In genomic region chr20:33578510-33578909, GRCh38 we compare ENCODE assay signal across 22 cellular contexts.
DNase-seq lines count a peak whose midpoint lies in the region; ATAC-seq, FAIRE-seq and TF ChIP-seq lines count a peak whose summit lies in the region.
"Had no signal": no experiment of that assay in that cellular context is flagged by ENCODE, and none has a peak within 500 bp of the region (broad histone marks: within the 10 kb centered on the region; RNA-seq: fewer than 3 reads in every experiment).

No MANE protein-coding gene starts in this region.

- ATAC-seq in GM18861 (IDR thresholded peaks at IDR 0.05; ENCODE audit: unreplicated experiment) = no peak
- ATAC-seq: activated naive CD8-positive, alpha-beta T cell treated with anti-CD3 and anti-CD28 coated beads, Interleukin-2, amount 50 U/mL, for 24 hours; activated T-helper 17 cell treated with anti-CD3 and anti-CD28 coated beads, Interleukin-2, amount 50 U/mL, for 72 hours had no signal

- H3K4me1 ChIP-seq in astrocyte (ENCODE audit: insufficient read depth, low read length) (no peaks in the 10 kb centered on the region), SJCRH30 (no peaks in the 10 kb centered on the region)
- H3K4me1 ChIP-seq: prostate gland, testis had no signal

- no peak overlapping the region for H3K27ac ChIP-seq in astrocyte (ENCODE audit: low read depth, low read length)
- H3K27ac ChIP-seq in SJCRH30 = no peak overlapping the region
- H3K27ac ChIP-seq: C4-2B, prostate gland, spleen, testis had no signal

- H3K27ac Mint-ChIP-seq in astrocyte (ENCODE audit: unreplicated experiment) = no peak overlapping the region
- H3K27ac Mint-ChIP-seq: activated naive CD8-positive, alpha-beta T cell treated with anti-CD3 and anti-CD28 coated beads, Interleukin-2, amount 50 U/mL, for 24 hours; activated T-helper 17 cell treated with anti-CD3 and anti-CD28 coated beads, Interleukin-2, amount 50 U/mL, for 72 hours had no signal

- H3K79me2 ChIP-seq in astrocyte (ENCODE audit: insufficient read depth, low read length) = no peaks in the 10 kb centered on the region

- H3K4me3 Mint-ChIP-seq in astrocyte (ENCODE audit: unreplicated experiment) = no peak overlapping the region
- H3K4me3 Mint-ChIP-seq: activated naive CD8-positive, alpha-beta T cell treated with anti-CD3 and anti-CD28 coated beads, Interleukin-2, amount 50 U/mL, for 24 hours; activated T-helper 17 cell treated with anti-CD3 and anti-CD28 coated beads, Interleukin-2, amount 50 U/mL, for 72 hours had no signal

- no peaks in the 10 kb centered on the region for H3K36me3 Mint-ChIP-seq in astrocyte (ENCODE audit: low read depth, unreplicated experiment)

- H3K9ac ChIP-seq in astrocyte (ENCODE audit: low read length) = no peak overlapping the region

- FAIRE-seq in GM12891 (lab: Jason Lieb, UNC) = peak; percentile 13
- FAIRE-seq in astrocyte (lab: Jason Lieb, UNC) = no peak

- H4K20me1 ChIP-seq in astrocyte (ENCODE audit: insufficient read depth, low read length) = peaks cover 14% of the 10 kb centered on the region

- no peaks in the 10 kb centered on the region for H3K9me3 ChIP-seq in astrocyte (ENCODE audit: insufficient read depth, low read depth, low read length)
- no peaks in the 10 kb centered on the region for H3K9me3 ChIP-seq in SJCRH30 (replicated peaks)
- H3K9me3 ChIP-seq: prostate gland, spleen, testis had no signal

- no peaks in the 10 kb centered on the region for H3K9me3 Mint-ChIP-seq in astrocyte (ENCODE audit: unreplicated experiment)
- H3K9me3 Mint-ChIP-seq: activated naive CD8-positive, alpha-beta T cell treated with anti-CD3 and anti-CD28 coated beads, Interleukin-2, amount 50 U/mL, for 24 hours; activated T-helper 17 cell treated with anti-CD3 and anti-CD28 coated beads, Interleukin-2, amount 50 U/mL, for 72 hours had no signal

- TF ChIP-seq CTCF in AG09319 (IDR thresholded peaks at IDR 0.05; ENCODE audit: low read depth, low read length) = no peak
- TF ChIP-seq CTCF in astrocyte (IDR thresholded peaks at IDR 0.05; ENCODE audit: insufficient read depth, low read depth, low read length) = no peak
- no peak for TF ChIP-seq CTCF in foreskin fibroblast (IDR thresholded peaks at IDR 0.05; ENCODE audit: low read depth, low read length)

- H3K36me3 ChIP-seq in astrocyte (ENCODE audit: insufficient read depth, low read length) = no peaks in the 10 kb centered on the region
- H3K36me3 ChIP-seq in SJCRH30 = 0 out of 2 replicates have a peak, but pooled peaks cover 2% of the 10 kb centered on the region
- H3K36me3 ChIP-seq: prostate gland had no signal

- H2AFZ ChIP-seq in astrocyte (ENCODE audit: low read depth, low read length) = no peak overlapping the region

- DNase-seq in AG09319 (ENCODE audit: extremely low read depth, low read depth) (peak; percentile 83), GM12891 (ENCODE audit: insufficient read length, low spot score) (no peak), astrocyte (ENCODE audit: low read depth) (peak; percentile 25), foreskin fibroblast (peak; percentile 88 to 94), nucleus accumbens (lab: John Stamatoyannopoulos, UW) (no peak), SJCRH30 (no peak)
- no peak for DNase-seq in stimulated activated CD8-positive, alpha-beta memory T cell treated with anti-CD3 and anti-CD28 coated beads, Interleukin-4, amount 100 ng/mL, for 48 hours
- DNase-seq: activated naive CD8-positive, alpha-beta T cell treated with anti-CD3 and anti-CD28 coated beads, Interleukin-2, amount 50 U/mL, for 24 hours; DMS 273 treated with DMSO at 0.1 percent for 48 hours; effector memory CD4-positive, alpha-beta T cell; foreskin melanocyte; GOT3; midbrain; NCI-H1436 treated with DMSO at 0.1 percent for 48 hours; NCI-H226; SHP77 treated with DMSO at 0.1 percent for 48 hours; spleen; testis had no signal

- no peaks in the 10 kb centered on the region for H3K4me1 Mint-ChIP-seq in astrocyte (ENCODE audit: low read depth, unreplicated experiment)

- no peaks in the 10 kb centered on the region for H3K27me3 Mint-ChIP-seq in astrocyte (ENCODE audit: low read depth, unreplicated experiment)
- H3K27me3 Mint-ChIP-seq: activated naive CD8-positive, alpha-beta T cell treated with anti-CD3 and anti-CD28 coated beads, Interleukin-2, amount 50 U/mL, for 24 hours; activated T-helper 17 cell treated with anti-CD3 and anti-CD28 coated beads, Interleukin-2, amount 50 U/mL, for 72 hours had no signal

- no peak overlapping the region for H3K4me2 ChIP-seq in astrocyte (ENCODE audit: low read length)

- no peak overlapping the region for H3K4me3 ChIP-seq in astrocyte (ENCODE audit: insufficient read depth, low read depth, low read length)
- no peak overlapping the region for H3K4me3 ChIP-seq in foreskin fibroblast (ENCODE audit: low read depth in 1 of 2, low read length in 2 of 2)
- H3K4me3 ChIP-seq in SJCRH30 = no peak overlapping the region
- H3K4me3 ChIP-seq: prostate gland, spleen, testis had no signal

- no peaks in the 10 kb centered on the region for H3K27me3 ChIP-seq in astrocyte (ENCODE audit: insufficient read depth, low read length)
- H3K27me3 ChIP-seq in SJCRH30 = no peaks in the 10 kb centered on the region
- H3K27me3 ChIP-seq: spleen, testis had no signal

- no peak for TF ChIP-seq POLR2A in GM12891 (IDR thresholded peaks at IDR 0.05; ENCODE audit: low read depth, low read length)

TF ChIP-seq in GM12891, 5 proteins besides CTCF, POLR2A, EP300 and RAD21:
- no peak for TF ChIP-seq TAF1 (IDR thresholded peaks at IDR 0.05; ENCODE audit: low read depth, low read length)
- TF ChIP-seq POU2F2 (IDR thresholded peaks at IDR 0.05; ENCODE audit: low read depth, low read length) = no peak
- TF ChIP-seq PAX5 (IDR thresholded peaks at IDR 0.05; ENCODE audit: insufficient read depth, low read length, severe bottlenecking) = no peak
- no peak for TF ChIP-seq SPI1 (IDR thresholded peaks at IDR 0.05; ENCODE audit: low read depth, low read length)
- no peak for TF ChIP-seq POLR2AphosphoS5 (IDR thresholded peaks at IDR 0.05; ENCODE audit: low read depth, low read length)

Comparison
In these comparisons a context has a peak if more than half of its experiments do, and no peak if none do; other contexts are left out.
1. DNase-seq: peak in AG09319 (single experiment), astrocyte (single experiment) and foreskin fibroblast (2 of 2); none in GM12891 (single experiment), stimulated activated CD8-positive, alpha-beta memory T cell treated with anti-CD3 and anti-CD28 coated beads, Interleukin-4, amount 100 ng/mL, for 48 hours (single experiment), nucleus accumbens (0 of 56) and SJCRH30 (0 of 2).